ENCODE assay signal across 10 cellular contexts in the genomic region with DNA sequence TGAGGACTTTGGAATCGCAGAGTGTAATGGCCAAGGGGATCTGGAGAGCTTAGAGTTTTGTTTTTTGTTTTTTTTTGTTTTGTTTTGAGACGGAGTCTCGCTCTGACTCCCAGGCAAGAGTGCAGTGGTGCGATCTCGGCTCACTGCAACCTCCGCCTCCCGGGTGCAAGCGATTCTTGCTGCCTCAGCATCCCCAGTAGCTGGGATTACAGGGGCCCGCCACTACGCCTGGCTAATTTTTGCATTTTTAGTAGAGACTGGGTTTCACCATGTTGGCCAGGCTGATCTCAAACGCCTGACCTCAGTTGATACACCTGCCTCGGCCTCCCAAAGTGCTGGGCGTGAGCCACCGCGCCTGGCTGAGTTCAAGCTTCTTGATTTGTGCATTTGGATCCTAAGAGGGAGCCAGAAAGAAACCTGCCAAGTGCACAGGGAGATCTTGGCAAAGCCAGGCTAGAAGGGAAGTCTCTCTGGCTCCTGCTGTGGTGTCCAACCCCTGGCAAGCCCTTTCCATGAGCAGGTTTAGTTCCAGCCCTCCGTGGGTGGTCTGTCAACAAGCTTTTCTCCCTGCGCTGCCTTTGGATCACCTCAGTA. TPM values are rescaled to one million over a fixed set of nuclear protein-coding genes. Genes with fewer than 3 reads are reported as not detected.
A peak's percentile ranks its signal among the peaks of the same experiment; 100 is the strongest.
DNase-seq lines count a peak whose midpoint lies in the region; ATAC-seq and TF ChIP-seq lines count a peak whose summit lies in the region.
"Had no signal": no experiment of that assay in that cellular context is flagged by ENCODE, and none has a peak within 500 bp of the region (broad histone marks: within the 10 kb centered on the region; RNA-seq: fewer than 3 reads in every experiment).

No MANE protein-coding gene starts in this region.

- H3K4me3 ChIP-seq in ectodermal cell (ENCODE audit: insufficient read depth, low read depth, low read length) = peak overlapping the region; percentile 45
- peak overlapping the region; percentile 79 for H3K4me3 ChIP-seq in mucosa of stomach (ENCODE audit: low read length)
- peak overlapping the region; percentile 50 to 71 (median 57) for H3K4me3 ChIP-seq in tibial nerve
- H3K4me3 ChIP-seq: SK-N-MC had no signal

- H3K27me3 Mint-ChIP-seq in activated CD4-positive, alpha-beta T cell treated with anti-CD3 and anti-CD28 coated beads for 36 hours = peaks cover 8% of the 10 kb centered on the region

- CTCF ChIA-PET in activated CD4-positive, alpha-beta T cell treated with anti-CD3 and anti-CD28 coated beads for 36 hours (lab: Charles Lee) = interaction anchor here (0.6 kb wide), 1 partner anchor 59 kb away, joined by 3 read pairs; no protein-coding TSS in a partner anchor

- peaks cover 17% of the 10 kb centered on the region for H3K9me3 Mint-ChIP-seq in activated CD4-positive, alpha-beta T cell treated with anti-CD3 and anti-CD28 coated beads for 36 hours (ENCODE audit: low read depth)

- no peak overlapping the region for H3K27ac ChIP-seq in ectodermal cell (ENCODE audit: insufficient read depth, low read depth, low read length, poor library complexity, severe bottlenecking)
- H3K27ac ChIP-seq in tibial nerve = peak overlapping the region; percentile 54 to 72 (median 62)
- H3K27ac ChIP-seq: SK-N-MC had no signal

- peaks cover 39% of the 10 kb centered on the region for H3K27me3 ChIP-seq in ectodermal cell (ENCODE audit: control insufficient read depth, insufficient read depth, low read length, poor library complexity, severe bottlenecking)
- H3K27me3 ChIP-seq in mucosa of stomach (ENCODE audit: control insufficient read depth, insufficient read depth, low read length) = no peaks in the 10 kb centered on the region
- H3K27me3 ChIP-seq in tibial nerve = no peaks in the 10 kb centered on the region

- H3K9me3 ChIP-seq in ectodermal cell (ENCODE audit: control insufficient read depth, low read length) (peaks cover 4% of the 10 kb centered on the region), mucosa of stomach (ENCODE audit: control insufficient read depth, low read length) (no peaks in the 10 kb centered on the region), tibial nerve (peaks cover 0 to 18% (median 3%) of the 10 kb centered on the region in 4 donors)

- ATAC-seq in activated CD4-positive, alpha-beta T cell treated with anti-CD3 and anti-CD28 coated beads for 36 hours = no peak

- 25 to 26% methylated on average over 17 of the region's 17 CpGs for WGBS in ectodermal cell, 2 experiments
- WGBS in tibial nerve, 2 donors = 31 to 35% methylated on average over 17 of the region's 17 CpGs

- peak overlapping the region; percentile 66 for H3K4me3 Mint-ChIP-seq in activated CD4-positive, alpha-beta T cell treated with anti-CD3 and anti-CD28 coated beads for 36 hours

- DNase-seq in activated CD4-positive, alpha-beta T cell treated with anti-CD3 and anti-CD28 coated beads for 36 hours = no peak
- DNase-seq in activated CD4-positive, alpha-beta T cell treated with anti-CD3 and anti-CD28 coated beads for 4 hours = no peak
- DNase-seq in tibial nerve (ENCODE audit: low spot score in 2 of 2) (peak in 1 of 2 donors; percentile 33), GM10266 (ENCODE audit: extremely low spot score) (no peak), HCEC 1CT (no peak)
- no peak for DNase-seq in activated CD4-positive, CD25-positive, alpha-beta regulatory T cell treated with anti-CD3 and anti-CD28 coated beads, Interleukin-2, amount 50 U/mL, for 72 hours
- DNase-seq: stimulated activated CD8-positive, alpha-beta memory T cell treated with anti-CD3 and anti-CD28 coated beads, Interleukin-4, amount 100 ng/mL, for 48 hours had no signal

- no peak overlapping the region for H3K27ac Mint-ChIP-seq in activated CD4-positive, alpha-beta T cell treated with anti-CD3 and anti-CD28 coated beads for 36 hours

- no peak for TF ChIP-seq POLR2A in tibial nerve (IDR thresholded peaks at IDR 0.05)

- H3K4me1 ChIP-seq in ectodermal cell (ENCODE audit: control insufficient read depth, insufficient read depth, low read length) (peaks cover 5% of the 10 kb centered on the region), mucosa of stomach (ENCODE audit: control insufficient read depth, insufficient read depth, low read length) (peaks cover 25% of the 10 kb centered on the region), tibial nerve (peaks cover 0 to 39% (median 8%) of the 10 kb centered on the region in 4 donors)

- intact Hi-C loops in activated CD4-positive, alpha-beta T cell treated with anti-CD3 and anti-CD28 coated beads for 36 hours (cut with DNase I, micrococcal nuclease) = loop anchor here in 1 of 2 experiments (1.0 to 5.0 kb wide), 2 partner anchors 148 to 322 kb away; partner anchors contain the start of genes EFCAB14 and RAD54L

- peaks cover 12% of the 10 kb centered on the region for H3K36me3 Mint-ChIP-seq in activated CD4-positive, alpha-beta T cell treated with anti-CD3 and anti-CD28 coated beads for 36 hours (ENCODE audit: low read depth)

- POLR2A ChIA-PET in activated CD4-positive, alpha-beta T cell treated with anti-CD3 and anti-CD28 coated beads for 36 hours (lab: Charles Lee) = no interaction called here

- H3K9ac ChIP-seq in mucosa of stomach (ENCODE audit: low read length) = peak overlapping the region; percentile 59

- TF ChIP-seq EP300 in tibial nerve (IDR thresholded peaks at IDR 0.05) = no peak

- peaks cover 9% of the 10 kb centered on the region for H3K4me1 Mint-ChIP-seq in activated CD4-positive, alpha-beta T cell treated with anti-CD3 and anti-CD28 coated beads for 36 hours

- no peak for TF ChIP-seq CTCF in tibial nerve (IDR thresholded peaks at IDR 0.05)
- no peak for TF ChIP-seq CTCF in GM10266 (IDR thresholded peaks at IDR 0.05; ENCODE audit: control insufficient read depth, insufficient read depth, low read depth, missing control alignments)

- H3K36me3 ChIP-seq in ectodermal cell (ENCODE audit: control insufficient read depth, insufficient read depth, low read length) = no peaks in the 10 kb centered on the region
- no peaks in the 10 kb centered on the region for H3K36me3 ChIP-seq in mucosa of stomach (ENCODE audit: control insufficient read depth, insufficient read depth, low read length)
- H3K36me3 ChIP-seq in tibial nerve = no peaks in the 10 kb centered on the region

RNA-seq across cellular contexts. Expression of gene FAAH, which starts 0.9 kb away (rescaled TPM):
- total RNA-seq in activated CD4-positive, alpha-beta T cell treated with anti-CD3 and anti-CD28 coated beads for 36 hours = 1 to 10 TPM; 5.3 to 7.5 TPM
- 5.9 TPM for polyA plus RNA-seq in ectodermal cell (2013, experiment 1 of 4)
- polyA plus RNA-seq in ectodermal cell (2013, experiment 2 of 4) = 6.3 TPM
- polyA plus RNA-seq in ectodermal cell (2013, experiment 3 of 4) = 3.4 TPM
- polyA plus RNA-seq in ectodermal cell (2013, experiment 4 of 4) = 5.4 TPM
- total RNA-seq in tibial nerve = 100 to 1,000 TPM in 3 of 4 donors, 10 to 100 TPM in 1; 42.3 to 135 (median 121) TPM

RNA-seq across cellular contexts. Expression of gene NSUN4, which starts 54.4 kb away (rescaled TPM):
- total RNA-seq in activated CD4-positive, alpha-beta T cell treated with anti-CD3 and anti-CD28 coated beads for 36 hours = 10 to 100 TPM; 26.1 to 31.3 TPM
- 18.2 TPM for polyA plus RNA-seq in ectodermal cell (2013, experiment 1 of 4)
- polyA plus RNA-seq in ectodermal cell (2013, experiment 2 of 4) = 19.2 TPM
- polyA plus RNA-seq in ectodermal cell (2013, experiment 3 of 4) = 17.1 TPM
- 15.8 TPM for polyA plus RNA-seq in ectodermal cell (2013, experiment 4 of 4)
- 10 to 100 TPM; 19.5 to 39.8 (median 31.2) TPM for total RNA-seq in tibial nerve

Comparison
In these comparisons a context has a peak if more than half of its experiments do, and no peak if none do; other contexts are left out.
1. RNA of gene FAAH, which starts 0.9 kb away (total RNA-seq): 42.3 to 135 TPM in tibial nerve; 5.3 to 7.5 TPM in activated CD4-positive, alpha-beta T cell treated with anti-CD3 and anti-CD28 coated beads for 36 hours; every median in the first group is over 4 times any median in the second.
2. Peak in every context shown above with its lines, with median percentiles within 50 percentile points of each other: H3K4me3 ChIP-seq.